22 cellular contexts compared by ENCODE assay signal in genomic region chr3:175294793-175295192, GRCh38.
"Had no signal": no experiment of that assay in that cellular context is flagged by ENCODE, and none has a peak within 500 bp of the region (broad histone marks: within the 10 kb centered on the region; RNA-seq: fewer than 3 reads in every experiment).

No MANE protein-coding gene starts in this region.

- H3K4me2 ChIP-seq: hepatocyte had no signal

- FAIRE-seq: endothelial cell of umbilical vein had no signal

- ATAC-seq: foreskin keratinocyte; naive thymus-derived CD8-positive, alpha-beta T cell had no signal

- H3K4me3 ChIP-seq: coronary artery, hepatocyte, mucosa of descending colon, right atrium auricular region, sigmoid colon, skin epidermis, stomach, thoracic aorta, transverse colon had no signal

- H3K36me3 ChIP-seq: neutrophil, right atrium auricular region, sigmoid colon, stomach, thoracic aorta, transverse colon had no signal

- H3K27me3 ChIP-seq: foreskin keratinocyte, hepatocyte, neutrophil, right atrium auricular region, sigmoid colon, stomach, transverse colon had no signal

- H3K4me1 ChIP-seq: foreskin keratinocyte, right atrium auricular region, sigmoid colon, stomach, transverse colon had no signal

- H3K27ac ChIP-seq: coronary artery, foreskin keratinocyte, hepatocyte, neutrophil, right atrium auricular region, sigmoid colon, skin epidermis, stomach, thoracic aorta, transverse colon had no signal

- DNase-seq: effector CD4-positive, alpha-beta T cell; endodermal cell; erythroblast; foreskin keratinocyte; head of caudate nucleus; mammary epithelial cell; naive thymus-derived CD8-positive, alpha-beta T cell; sigmoid colon; stimulated activated CD4-positive, alpha-beta T cell treated with anti-CD3 and anti-CD28 coated beads, Interleukin-2, amount 100 ng/mL, for 24 hours; stimulated activated CD4-positive, alpha-beta T cell treated with anti-CD3 and anti-CD28 coated beads, Interleukin-4, amount 100 ng/mL, for 4 hours; stimulated activated naive CD4-positive, alpha-beta T cell; stomach; substantia nigra; transverse colon had no signal

- H3K79me2 ChIP-seq: hepatocyte had no signal

- H3K9me3 ChIP-seq: mucosa of descending colon, neutrophil, right atrium auricular region, stomach, thoracic aorta, transverse colon had no signal
